1 cellular context compared by ENCODE assay signal in genomic region chr12:12499909-12500604, GRCh38.
TF ChIP-seq lines count a peak whose summit lies in the region.

No MANE protein-coding gene starts in this region.

TF ChIP-seq in WTC11, 78 proteins besides CTCF, POLR2A, EP300 and RAD21 (continued from another document):
- no peak for TF ChIP-seq PREB (CRISPR knock-in tag; IDR thresholded peaks at IDR 0.05; ENCODE audit: borderline replicate concordance)
- no peak for TF ChIP-seq SMAD4 (CRISPR knock-in tag; IDR thresholded peaks at IDR 0.05)
- no peak for TF ChIP-seq NFATC4 (CRISPR knock-in tag; IDR thresholded peaks at IDR 0.05)
- no peak for TF ChIP-seq USF1 (CRISPR knock-in tag; IDR thresholded peaks at IDR 0.05)
- no peak for TF ChIP-seq OVOL2 (CRISPR knock-in tag; IDR thresholded peaks at IDR 0.05; ENCODE audit: borderline replicate concordance)
- no peak for TF ChIP-seq ESRRA (CRISPR knock-in tag; IDR thresholded peaks at IDR 0.05; ENCODE audit: borderline replicate concordance)
- no peak for TF ChIP-seq PRRX2 (CRISPR knock-in tag; IDR thresholded peaks at IDR 0.05)
- no peak for TF ChIP-seq E2F5 (CRISPR knock-in tag; IDR thresholded peaks at IDR 0.05)
TF ChIP-seq in WTC11: peak in this region for 0.
